Comparison of ENCODE assay signal across 11 cellular contexts in genomic region chrX:154401918-154402621, GRCh38. TPM values are rescaled to one million over a fixed set of nuclear protein-coding genes. Genes with fewer than 3 reads are reported as not detected.
A peak's percentile ranks its signal among the peaks of the same experiment; 100 is the strongest.
DNase-seq lines count a peak whose midpoint lies in the region; ATAC-seq, FAIRE-seq and TF ChIP-seq lines count a peak whose summit lies in the region.
"Had no signal": no experiment of that assay in that cellular context is flagged by ENCODE, and none has a peak within 500 bp of the region (broad histone marks: within the 10 kb centered on the region; RNA-seq: fewer than 3 reads in every experiment).

No MANE protein-coding gene starts in this region.

- peaks cover 11% of the 10 kb centered on the region; the same call in 1 of the 2 replicates for H3K79me2 ChIP-seq in OCI-LY7 (ENCODE audit: insufficient read depth, low read depth, low read length)

- H3K4me1 ChIP-seq in OCI-LY7 (ENCODE audit: insufficient read depth, low read length, poor library complexity, severe bottlenecking) (peaks cover 9% of the 10 kb centered on the region), stomach (peaks cover 9 to 31% (median 25%) of the 10 kb centered on the region in 4 donors)

- H2AFZ ChIP-seq in OCI-LY7 (ENCODE audit: low read length): no peak overlapping the region

- H3K36me3 ChIP-seq in OCI-LY7 (ENCODE audit: insufficient read depth, low read length): peaks cover 38% of the 10 kb centered on the region
- H3K36me3 ChIP-seq in stomach: peaks cover 17 to 36% (median 27%) of the 10 kb centered on the region in 4 donors

- TF ChIP-seq POLR2A in stomach (IDR thresholded peaks at IDR 0.05): no peak
- no peak for TF ChIP-seq POLR2A in GM12891 (IDR thresholded peaks at IDR 0.05; ENCODE audit: low read depth, low read length)

- no peak overlapping the region for H3K4me2 ChIP-seq in OCI-LY7 (ENCODE audit: low read length)
- H3K4me2 ChIP-seq: smooth muscle cell had no signal

- H3K36me3 Mint-ChIP-seq in activated naive CD4-positive, alpha-beta T cell treated with anti-CD3 and anti-CD28 coated beads, Interleukin-2, amount 50 U/mL, for 72 hours: peaks cover 25 to 31% of the 10 kb centered on the region in 2 donors
- peaks cover 20% of the 10 kb centered on the region for H3K36me3 Mint-ChIP-seq in chondrocyte (ENCODE audit: low read depth)

- H3K9me3 ChIP-seq in OCI-LY7 (ENCODE audit: low read length) (no peaks in the 10 kb centered on the region), stomach (peaks cover 0 to 11% (median 0%) of the 10 kb centered on the region in 4 donors)
- H3K9me3 ChIP-seq: adrenal gland had no signal

- DNase-seq in activated naive CD4-positive, alpha-beta T cell treated with anti-CD3 and anti-CD28 coated beads, Interleukin-2, amount 50 U/mL, for 72 hours (ENCODE audit: low spot score in 2 of 2): no peak
- no peak for DNase-seq in activated naive CD4-positive, alpha-beta T cell treated with Interleukin-2 at 50 U/mL for 16 hours
- DNase-seq in OCI-LY7 (ENCODE audit: low spot score): peak; percentile 11
- DNase-seq in chondrocyte (ENCODE audit: low spot score): no peak
- DNase-seq in ureter (ENCODE audit: low spot score): peak; percentile 58
- DNase-seq in stomach: no peak
- no peak for DNase-seq in NCI-H1930 (lab: John Stamatoyannopoulos, UW)
- no peak for DNase-seq in GM12891 (ENCODE audit: insufficient read length, low spot score)
- DNase-seq: stimulated activated naive CD8-positive, alpha-beta T cell treated with anti-CD3 and anti-CD28 coated beads, Interleukin-15, amount 100 ng/mL, for 72 hours had no signal

- H3K27me3 ChIP-seq in stomach: no peaks in the 10 kb centered on the region
- H3K27me3 ChIP-seq: adrenal gland had no signal

- H3K4me3 Mint-ChIP-seq in chondrocyte (ENCODE audit: unreplicated experiment): no peak overlapping the region

- no peak for TF ChIP-seq EP300 in stomach (IDR thresholded peaks at IDR 0.05)

- H4K20me1 ChIP-seq in OCI-LY7 (ENCODE audit: insufficient read depth, low read length): no peaks in the 10 kb centered on the region

- H3K9me3 Mint-ChIP-seq in activated naive CD4-positive, alpha-beta T cell treated with anti-CD3 and anti-CD28 coated beads, Interleukin-2, amount 50 U/mL, for 72 hours: no peaks in the 10 kb centered on the region
- H3K9me3 Mint-ChIP-seq in chondrocyte (ENCODE audit: low read depth): no peaks in the 10 kb centered on the region
- H3K9me3 Mint-ChIP-seq: stimulated activated naive CD8-positive, alpha-beta T cell treated with anti-CD3 and anti-CD28 coated beads, Interleukin-15, amount 100 ng/mL, for 72 hours had no signal

- H3K27me3 Mint-ChIP-seq in chondrocyte (ENCODE audit: low read depth): no peaks in the 10 kb centered on the region
- H3K27me3 Mint-ChIP-seq: stimulated activated naive CD8-positive, alpha-beta T cell treated with anti-CD3 and anti-CD28 coated beads, Interleukin-15, amount 100 ng/mL, for 72 hours had no signal

- H3K27ac Mint-ChIP-seq in activated naive CD4-positive, alpha-beta T cell treated with anti-CD3 and anti-CD28 coated beads, Interleukin-2, amount 50 U/mL, for 72 hours: peak overlapping the region; percentile 96 to 100
- peak overlapping the region; percentile 77 for H3K27ac Mint-ChIP-seq in chondrocyte (ENCODE audit: unreplicated experiment)

- peak overlapping the region; percentile 39 for H3K27ac ChIP-seq in OCI-LY7 (ENCODE audit: low read depth, low read length, poor library complexity, severe bottlenecking)
- H3K27ac ChIP-seq in stomach: peak overlapping the region in 2 of 5 donors; percentile 33 to 48

- peak in 1 of 2 donors; percentile 1 for ATAC-seq in activated naive CD4-positive, alpha-beta T cell treated with anti-CD3 and anti-CD28 coated beads, Interleukin-2, amount 50 U/mL, for 72 hours
- ATAC-seq: stimulated activated naive CD8-positive, alpha-beta T cell treated with anti-CD3 and anti-CD28 coated beads, Interleukin-15, amount 100 ng/mL, for 72 hours had no signal

- no peak for FAIRE-seq in GM12891 (lab: Jason Lieb, UNC)

- 32 to 54% (median 36%) methylated on average over 6 of the region's 6 CpGs for WGBS in stomach, 5 donors

- intact Hi-C loops in OCI-LY7 (cut with micrococcal nuclease; ENCODE audit: unreplicated experiment) (loop anchor here (5.0 kb wide), 1 partner anchor 130 kb away; no protein-coding TSS in a partner anchor), stomach (cut with DNase I; ENCODE audit: low total_unique reads) (no loop called here)

- CTCF ChIA-PET in OCI-LY7 (lab: Charles Lee; ENCODE audit: unreplicated experiment): interaction anchor here (0.5 kb wide), 1 partner anchor 52 kb away, joined by 4 read pairs; no protein-coding TSS in a partner anchor

- TF ChIP-seq CTCF in OCI-LY7 (conservative IDR thresholded peaks at IDR 0.05; ENCODE audit: low read length): no peak
- no peak for TF ChIP-seq CTCF in chondrocyte (IDR thresholded peaks at IDR 0.05)
- no peak for TF ChIP-seq CTCF in stomach (IDR thresholded peaks at IDR 0.05)

- H3K9me2 ChIP-seq in OCI-LY7 (ENCODE audit: insufficient read depth, low read length): no peaks in the 10 kb centered on the region

- POLR2A ChIA-PET in OCI-LY7 (lab: Charles Lee): no interaction called here

- BruUV-seq in OCI-LY7 (replicated peaks; lab: Mats Ljungman, UMichigan): no TSS peak

- peaks cover 9% of the 10 kb centered on the region for H3K4me1 Mint-ChIP-seq in chondrocyte (ENCODE audit: low read depth)

- H3K4me3 ChIP-seq in OCI-LY7 (ENCODE audit: low read depth, low read length, poor library complexity, severe bottlenecking): no peak overlapping the region
- no peak overlapping the region for H3K4me3 ChIP-seq in stomach
- H3K4me3 ChIP-seq: adrenal gland, smooth muscle cell had no signal

TF ChIP-seq in GM12891, 5 proteins besides CTCF, POLR2A, EP300 and RAD21:
- TF ChIP-seq POU2F2 (IDR thresholded peaks at IDR 0.05; ENCODE audit: low read depth, low read length): no peak
- TF ChIP-seq TAF1 (IDR thresholded peaks at IDR 0.05; ENCODE audit: low read depth, low read length): no peak
- TF ChIP-seq POLR2AphosphoS5 (IDR thresholded peaks at IDR 0.05; ENCODE audit: low read depth, low read length): no peak
- TF ChIP-seq SPI1 (IDR thresholded peaks at IDR 0.05; ENCODE audit: low read depth, low read length): no peak
- no peak for TF ChIP-seq PAX5 (IDR thresholded peaks at IDR 0.05; ENCODE audit: insufficient read depth, low read length, severe bottlenecking)

RNA-seq across cellular contexts. Expression of gene RPL10, which starts 3.9 kb away (rescaled TPM):
- 1,000 to 10,000 TPM; 1,357 to 2,520 TPM for total RNA-seq in activated naive CD4-positive, alpha-beta T cell treated with anti-CD3 and anti-CD28 coated beads, Interleukin-2, amount 50 U/mL, for 72 hours
- 4,261 and 4,291 TPM in 2 replicates for total RNA-seq in OCI-LY7 (2014; rRNA removed; shearing (Covaris generic))
- total RNA-seq in OCI-LY7 (2022) (2,447 and 2,466 TPM in 2 replicates), chondrocyte (1,847 to 2,160 TPM (median 2,120 TPM) in 3 replicates), ureter (3,238 TPM), stomach (1,000 to 10,000 TPM in 4 of 5 donors, 100 to 1,000 TPM in 1; 783 to 3,421 (median 2,020) TPM)
- 1,000 to 10,000 TPM; 5,802 to 8,616 (median 6,179) TPM for polyA plus RNA-seq in stomach
- polyA plus RNA-seq in GM12891 (2012; ENCODE audit: low read depth, missing spikeins): 5,072 TPM

RNA-seq across cellular contexts. Expression of gene DNASE1L1, which starts 7.0 kb away (rescaled TPM):
- 10 to 100 TPM; 14.7 to 20.6 TPM for total RNA-seq in activated naive CD4-positive, alpha-beta T cell treated with anti-CD3 and anti-CD28 coated beads, Interleukin-2, amount 50 U/mL, for 72 hours
- 13.4 and 23.1 TPM in 2 replicates for total RNA-seq in OCI-LY7 (2014; rRNA removed; shearing (Covaris generic))
- total RNA-seq in OCI-LY7 (2022) (21.5 and 30.1 TPM in 2 replicates), chondrocyte (39.4 to 44.5 TPM (median 40.8 TPM) in 3 replicates), ureter (27.0 TPM), stomach (10 to 100 TPM; 12.5 to 48.7 (median 26.3) TPM)
- polyA plus RNA-seq in stomach: 10 to 100 TPM; 15.9 to 18.2 (median 16.0) TPM
- polyA plus RNA-seq in GM12891 (2012; ENCODE audit: low read depth, missing spikeins): 11.7 TPM

RNA-seq across cellular contexts. Expression of gene TAFAZZIN, which starts 9.3 kb away (rescaled TPM):
- 10 to 100 TPM; 24.7 to 62.4 TPM for total RNA-seq in activated naive CD4-positive, alpha-beta T cell treated with anti-CD3 and anti-CD28 coated beads, Interleukin-2, amount 50 U/mL, for 72 hours
- total RNA-seq in OCI-LY7 (2014; rRNA removed; shearing (Covaris generic)): 74.2 and 94.5 TPM in 2 replicates
- total RNA-seq in OCI-LY7 (2022): 85.3 and 104 TPM in 2 replicates
- 33.4 to 39.1 TPM (median 38.7 TPM) in 3 replicates for total RNA-seq in chondrocyte
- 49.5 TPM for total RNA-seq in ureter
- total RNA-seq in stomach: 100 to 1,000 TPM in 2 of 5 donors, 10 to 100 TPM in 3; 12.7 to 202 (median 84.6) TPM
- 10 to 100 TPM; 19.4 to 59.9 (median 21.8) TPM for polyA plus RNA-seq in stomach
- 20.7 TPM for polyA plus RNA-seq in GM12891 (2012; ENCODE audit: low read depth, missing spikeins)

RNA-seq across cellular contexts. Expression of gene EMD, which starts 23.0 kb away (rescaled TPM):
- 10 to 100 TPM; 79.3 to 83.0 TPM for total RNA-seq in activated naive CD4-positive, alpha-beta T cell treated with anti-CD3 and anti-CD28 coated beads, Interleukin-2, amount 50 U/mL, for 72 hours
- 25.3 and 35.4 TPM in 2 replicates for total RNA-seq in OCI-LY7 (2014; rRNA removed; shearing (Covaris generic))
- total RNA-seq in OCI-LY7 (2022) (64.1 and 64.6 TPM in 2 replicates), chondrocyte (66.3 to 81.7 TPM (median 81.1 TPM) in 3 replicates), ureter (80.4 TPM), stomach (100 to 1,000 TPM in 1 of 5 donors, 10 to 100 TPM in 4; 24.2 to 117 (median 38.5) TPM)
- 100 to 1,000 TPM in 1 of 3 donors, 10 to 100 TPM in 2; 62.9 to 135 (median 97.8) TPM for polyA plus RNA-seq in stomach
- polyA plus RNA-seq in GM12891 (2012; ENCODE audit: low read depth, missing spikeins): 51.9 TPM

RNA-seq across cellular contexts. Expression of gene ATP6AP1, which starts 26.4 kb away (rescaled TPM):
- 10 to 100 TPM; 26.9 to 44.5 TPM for total RNA-seq in activated naive CD4-positive, alpha-beta T cell treated with anti-CD3 and anti-CD28 coated beads, Interleukin-2, amount 50 U/mL, for 72 hours
- total RNA-seq in OCI-LY7 (2014; rRNA removed; shearing (Covaris generic)): 22.2 and 26.4 TPM in 2 replicates
- total RNA-seq in OCI-LY7 (2022) (37.4 and 39.5 TPM in 2 replicates), chondrocyte (132 to 139 TPM (median 136 TPM) in 3 replicates), ureter (120 TPM), stomach (10 to 100 TPM; 13.4 to 69.3 (median 26.6) TPM)
- 10 to 100 TPM; 16.8 to 49.6 (median 34.9) TPM for polyA plus RNA-seq in stomach
- 29.8 TPM for polyA plus RNA-seq in GM12891 (2012; ENCODE audit: low read depth, missing spikeins)

Comparison
In these comparisons a context has a peak if more than half of its experiments do, and no peak if none do; other contexts are left out.
1. DNase-seq: peak in OCI-LY7 (single experiment) and ureter (single experiment); none in activated naive CD4-positive, alpha-beta T cell treated with anti-CD3 and anti-CD28 coated beads, Interleukin-2, amount 50 U/mL, for 72 hours (0 of 2), activated naive CD4-positive, alpha-beta T cell treated with Interleukin-2 at 50 U/mL for 16 hours (single experiment), chondrocyte (single experiment), stomach (single experiment), NCI-H1930 (0 of 2) and GM12891 (single experiment).